ENCODE assay signal across 9 cellular contexts in the genomic region with DNA sequence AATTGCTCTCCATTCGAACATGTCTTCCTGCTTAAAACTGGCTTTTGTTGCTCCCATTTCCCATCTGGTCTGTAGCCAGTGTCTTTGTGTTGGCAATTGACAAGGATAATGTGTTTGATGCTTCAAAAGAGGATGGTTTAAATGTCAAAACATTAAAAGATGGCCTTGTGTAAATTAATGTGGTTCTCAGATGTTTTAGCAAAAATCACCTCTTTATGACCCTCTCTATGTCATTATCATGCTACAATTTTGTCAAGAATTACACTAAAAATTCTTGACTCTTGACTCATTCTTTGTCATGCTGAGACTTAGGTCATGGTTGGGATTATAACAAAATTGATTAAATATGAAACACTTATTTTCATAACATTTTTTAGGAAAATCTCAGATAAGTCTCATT. TPM values are rescaled to one million over a fixed set of nuclear protein-coding genes. Genes with fewer than 3 reads are reported as not detected.
DNase-seq lines count a peak whose midpoint lies in the region; ATAC-seq and TF ChIP-seq lines count a peak whose summit lies in the region.
"Had no signal": no experiment of that assay in that cellular context is flagged by ENCODE, and none has a peak within 500 bp of the region (broad histone marks: within the 10 kb centered on the region; RNA-seq: fewer than 3 reads in every experiment).

No MANE protein-coding gene starts in this region.

- no peak overlapping the region for H3K27ac ChIP-seq in suprapubic skin

- peak overlapping the region; percentile 86 for H3K27ac Mint-ChIP-seq in HFFc6
- peak overlapping the region in 3 of 5 experiments; percentile 66 to 89 (median 85) for H3K27ac Mint-ChIP-seq in brain
- peak overlapping the region; percentile 80 for H3K27ac Mint-ChIP-seq in mesothelial cell of epicardium

- WGBS in suprapubic skin = 22% methylated on average over 1 of the region's 1 CpG

- TF ChIP-seq POLR2A in suprapubic skin (IDR thresholded peaks at IDR 0.05) = no peak

- TF ChIP-seq CTCF in HFFc6 (IDR thresholded peaks at IDR 0.05) = no peak
- no peak for TF ChIP-seq CTCF in brain (conservative IDR thresholded peaks at IDR 0.05)
- TF ChIP-seq CTCF in mesothelial cell of epicardium (IDR thresholded peaks at IDR 0.05; ENCODE audit: unreplicated experiment) = no peak
- no peak for TF ChIP-seq CTCF in suprapubic skin (IDR thresholded peaks at IDR 0.05)

- H3K27me3 Mint-ChIP-seq in HFFc6 (ENCODE audit: insufficient read depth) = no peaks in the 10 kb centered on the region; the same call in 1 of the 2 replicates
- no peaks in the 10 kb centered on the region for H3K27me3 Mint-ChIP-seq in brain
- no peaks in the 10 kb centered on the region for H3K27me3 Mint-ChIP-seq in mesothelial cell of epicardium (ENCODE audit: low read depth)

- no peak overlapping the region for H3K4me3 ChIP-seq in suprapubic skin

- H3K36me3 Mint-ChIP-seq in HFFc6 (ENCODE audit: low read depth) (peaks cover 4% of the 10 kb centered on the region; the same call in 1 of the 2 replicates), brain (peaks cover 53% of the 10 kb centered on the region), mesothelial cell of epicardium (no peaks in the 10 kb centered on the region)

- H3K9me3 Mint-ChIP-seq in HFFc6 (no peaks in the 10 kb centered on the region), brain (peaks cover 0 to 18% (median 3%) of the 10 kb centered on the region in 5 experiments), mesothelial cell of epicardium (peaks cover 10% of the 10 kb centered on the region)

- DNase-seq in AG20443 (ENCODE audit: low spot score) = peak; percentile 50
- DNase-seq in HFFc6 = peak; percentile 55
- DNase-seq in mesothelial cell of epicardium (ENCODE audit: low spot score in 2 of 2, unreplicated experiment in 2 of 2) = no peak
- DNase-seq in suprapubic skin (ENCODE audit: low spot score in 2 of 2) = no peak
- DNase-seq in anterior cingulate cortex (lab: John Stamatoyannopoulos, UW) = no peak
- DNase-seq in activated CD4-positive, CD25-positive, alpha-beta regulatory T cell (lab: John Stamatoyannopoulos, UW) = no peak
- DNase-seq: NCI-H69 had no signal

- no peaks in the 10 kb centered on the region for H3K27me3 ChIP-seq in suprapubic skin

- peaks cover 12% of the 10 kb centered on the region for H3K4me1 ChIP-seq in suprapubic skin

- no peaks in the 10 kb centered on the region for H3K9me3 ChIP-seq in suprapubic skin

- ATAC-seq in HG02852 (IDR thresholded peaks at IDR 0.05; ENCODE audit: unreplicated experiment) = no peak

- H3K36me3 ChIP-seq in suprapubic skin = no peaks in the 10 kb centered on the region

- H3K4me3 Mint-ChIP-seq in HFFc6 = peak overlapping the region; percentile 74
- no peak overlapping the region for H3K4me3 Mint-ChIP-seq in brain
- H3K4me3 Mint-ChIP-seq in mesothelial cell of epicardium = no peak overlapping the region

- no peak for TF ChIP-seq EP300 in suprapubic skin (IDR thresholded peaks at IDR 0.05)

- H3K4me1 Mint-ChIP-seq in HFFc6 (ENCODE audit: low read depth) (peaks cover 39% of the 10 kb centered on the region), brain (peaks cover 58% of the 10 kb centered on the region), mesothelial cell of epicardium (peaks cover 37% of the 10 kb centered on the region)

RNA-seq across cellular contexts. Expression of a gene that starts 47.4 kb away (rescaled TPM):
- 1 to 10 TPM; 7.7 to 8.9 (median 8.0) TPM for total RNA-seq in HFFc6 (2021; fragmentation: NEBNext Ultra II Directional; extraction: Animal tissue kit (Norgen Biotek cat#: 25700))
- polyA plus RNA-seq in brain (ENCODE audit: insufficient read depth, low read depth, low replicate concordance) = 3.7 TPM
- total RNA-seq in mesothelial cell of epicardium (11.0 to 13.9 TPM (median 11.4 TPM) in 3 replicates), suprapubic skin (10 to 100 TPM; 13.5 to 25.0 (median 17.2) TPM)

Comparison
In these comparisons a context has a peak if more than half of its experiments do, and no peak if none do; other contexts are left out.
1. DNase-seq: peak in AG20443 (single experiment) and HFFc6 (single experiment); none in mesothelial cell of epicardium (0 of 2), suprapubic skin (0 of 2), anterior cingulate cortex (0 of 58) and activated CD4-positive, CD25-positive, alpha-beta regulatory T cell (0 of 4).
2. Peak in every context shown above with its lines, with median percentiles within 50 percentile points of each other: H3K27ac Mint-ChIP-seq.